In genomic region chr1:42679364-42679983, GRCh38 we compare ENCODE assay signal across 16 cellular contexts. TPM values are rescaled to one million over a fixed set of nuclear protein-coding genes. Genes with fewer than 3 reads are reported as not detected.
DNase-seq lines count a peak whose midpoint lies in the region; ATAC-seq lines count a peak whose summit lies in the region.
"Had no signal": no experiment of that assay in that cellular context is flagged by ENCODE, and none has a peak within 500 bp of the region (broad histone marks: within the 10 kb centered on the region; RNA-seq: fewer than 3 reads in every experiment).

No MANE protein-coding gene starts in this region.

- intact Hi-C loops in CD4-positive, alpha-beta memory T cell (cut with micrococcal nuclease), result no loop called here

- H3K27ac Mint-ChIP-seq in CD4-positive, alpha-beta memory T cell, result peak overlapping the region in 1 of 7 donors; percentile 39

- H3K27ac ChIP-seq in CD4-positive, alpha-beta memory T cell (ENCODE audit: low read depth, low read length), result no peak overlapping the region
- H3K27ac ChIP-seq: SJSA1 had no signal

- peaks cover 0 to 5% (median 0%) of the 10 kb centered on the region in 8 donors for H3K9me3 Mint-ChIP-seq in CD4-positive, alpha-beta memory T cell

- H3K9ac ChIP-seq in iPS-15b (ENCODE audit: low read depth, low read length), result peak overlapping the region; percentile 9

- no peaks in the 10 kb centered on the region for H3K9me3 ChIP-seq in iPS-15b (ENCODE audit: control insufficient read depth, insufficient read depth, low read length)
- H3K9me3 ChIP-seq in CD4-positive, alpha-beta memory T cell (ENCODE audit: control insufficient read depth in 1 of 2, low read length in 2 of 2), result no peaks in the 10 kb centered on the region
- H3K9me3 ChIP-seq: SJSA1 had no signal

- peaks cover 4% of the 10 kb centered on the region for H3K36me3 ChIP-seq in iPS-15b (ENCODE audit: control insufficient read depth, insufficient read depth, low read length)
- H3K36me3 ChIP-seq in CD4-positive, alpha-beta memory T cell (ENCODE audit: insufficient read depth, low read length), result peaks cover 7% of the 10 kb centered on the region

- peaks cover 4% of the 10 kb centered on the region for H3K4me1 ChIP-seq in iPS-15b (ENCODE audit: control insufficient read depth, insufficient read depth, low read length)
- H3K4me1 ChIP-seq in CD4-positive, alpha-beta memory T cell (ENCODE audit: insufficient read depth, low read length), result peaks cover 24% of the 10 kb centered on the region

- peak; percentile 30 for DNase-seq in AG20443 (ENCODE audit: low spot score)
- peak; percentile 51 for DNase-seq in GM04504 (ENCODE audit: low read depth)
- peak; percentile 82 for DNase-seq in SIG-M5 treated with dmso at 0.1 percent for 504 hours (lab: John Stamatoyannopoulos, UW; ENCODE audit: unreplicated experiment)
- no peak for DNase-seq in HuH-7.5 (ENCODE audit: low spot score)
- no peak for DNase-seq in CD4-positive, alpha-beta memory T cell
- DNase-seq: dermis blood vessel endothelial cell; islet precursor cell; NCI-H146; NCI-H526 treated with DMSO at 0.1 percent for 48 hours; stimulated activated CD4-positive, alpha-beta T cell treated with anti-CD3 and anti-CD28 coated beads, Interleukin-4, amount 100 ng/mL, for 4 hours; stimulated activated naive CD4-positive, alpha-beta T cell had no signal

- H3K36me3 Mint-ChIP-seq in CD4-positive, alpha-beta memory T cell, result peaks cover 24 to 37% of the 10 kb centered on the region in 2 donors

- H3K4me3 Mint-ChIP-seq in CD4-positive, alpha-beta memory T cell, result no peak overlapping the region

- no peak overlapping the region for H3K4me3 ChIP-seq in iPS-15b (ENCODE audit: low read depth, low read length)
- no peak overlapping the region for H3K4me3 ChIP-seq in CD4-positive, alpha-beta memory T cell (ENCODE audit: low read length in 2 of 2)
- H3K4me3 ChIP-seq: SJSA1 had no signal

- H3K27me3 Mint-ChIP-seq in CD4-positive, alpha-beta memory T cell, result no peaks in the 10 kb centered on the region

- ATAC-seq in HG03135 (IDR thresholded peaks at IDR 0.05; ENCODE audit: unreplicated experiment) (no peak), HG03439 (IDR thresholded peaks at IDR 0.05; ENCODE audit: unreplicated experiment) (no peak)
- ATAC-seq: HCT116 had no signal

- CTCF ChIA-PET in CD4-positive, alpha-beta memory T cell (lab: Charles Lee; ENCODE audit: partially characterized antibody), result no interaction called here

- H3K27me3 ChIP-seq in iPS-15b (ENCODE audit: control insufficient read depth, insufficient read depth, low read length), result no peaks in the 10 kb centered on the region
- H3K27me3 ChIP-seq in CD4-positive, alpha-beta memory T cell (ENCODE audit: insufficient read depth, low read length), result no peaks in the 10 kb centered on the region
- H3K27me3 ChIP-seq: SJSA1 had no signal

- POLR2A ChIA-PET in CD4-positive, alpha-beta memory T cell (lab: Charles Lee; ENCODE audit: partially characterized antibody), result interaction anchor here (1.2 to 5.1 kb wide), 4 partner anchors 10 to 87 kb away, joined by 3 to 123 read pairs (median 40); partner anchors contain the start of genes C1orf50, P3H1 and PPIH

- H3K4me1 Mint-ChIP-seq in CD4-positive, alpha-beta memory T cell, result peaks cover 22 to 36% (median 29%) of the 10 kb centered on the region in 4 donors

RNA-seq across cellular contexts. Expression of gene YBX1, which starts 2.7 kb away (rescaled TPM):
- 100 to 1,000 TPM; 328 TPM for total RNA-seq in CD4-positive, alpha-beta memory T cell
- polyA plus RNA-seq in CD4-positive, alpha-beta memory T cell, result 100 to 1,000 TPM in 1 of 2 donors, 10 to 100 TPM in 1; 69.9 to 107 TPM

RNA-seq across cellular contexts. Expression of gene PPIH, which starts 21.3 kb away (rescaled TPM):
- total RNA-seq in CD4-positive, alpha-beta memory T cell, result 10 to 100 TPM; 40.5 to 42.9 TPM
- polyA plus RNA-seq in CD4-positive, alpha-beta memory T cell, result 10 to 100 TPM; 65.8 to 74.4 TPM

Comparison
In these comparisons a context has a peak if more than half of its experiments do, and no peak if none do; other contexts are left out.
1. DNase-seq: peak in AG20443 (single experiment), GM04504 (single experiment) and SIG-M5 treated with dmso at 0.1 percent for 504 hours (single experiment); none in HuH-7.5 (single experiment) and CD4-positive, alpha-beta memory T cell (0 of 5).